ENCODE assay signal across 11 cellular contexts in genomic region chr5:92472981-92473566, GRCh38.
"Had no signal": no experiment of that assay in that cellular context is flagged by ENCODE, and none has a peak within 500 bp of the region (broad histone marks: within the 10 kb centered on the region; RNA-seq: fewer than 3 reads in every experiment).

No MANE protein-coding gene starts in this region.

- DNase-seq: H9, HCEC 1CT, HFFc6, Kasumi-1, KG1 had no signal

- H2AFZ ChIP-seq: GM23338 had no signal

- H3K4me3 Mint-ChIP-seq: GM23338, H9, HFFc6, IgD-negative memory B cell had no signal

- ATAC-seq: GM23338, HepG2 had no signal

- H3K4me2 ChIP-seq: GM23338 had no signal

- FAIRE-seq: H1, H54, HepG2 had no signal

- H3K27ac Mint-ChIP-seq: GM23338, H9, HFFc6, IgD-negative memory B cell had no signal

- H3K4me1 Mint-ChIP-seq: GM23338, IgD-negative memory B cell had no signal

- H3K36me3 Mint-ChIP-seq: IgD-negative memory B cell had no signal

- H3K27ac ChIP-seq: HL-60 had no signal

- H3K4me3 ChIP-seq: GM23338 had no signal

- H3K27me3 Mint-ChIP-seq: IgD-negative memory B cell had no signal
